ENCODE assay signal across 16 cellular contexts in genomic region chr20:62888406-62888805, GRCh38. TPM values are rescaled to one million over a fixed set of nuclear protein-coding genes. Genes with fewer than 3 reads are reported as not detected.
DNase-seq lines count a peak whose midpoint lies in the region; ATAC-seq and TF ChIP-seq lines count a peak whose summit lies in the region.
"Had no signal": no experiment of that assay in that cellular context is flagged by ENCODE, and none has a peak within 500 bp of the region (broad histone marks: within the 10 kb centered on the region; RNA-seq: fewer than 3 reads in every experiment).

No MANE protein-coding gene starts in this region.

- H3K9me3 ChIP-seq in adrenal gland (replicated peaks in 1 of 3) (no peaks in the 10 kb centered on the region), smooth muscle cell (replicated peaks; ENCODE audit: low read depth) (no peaks in the 10 kb centered on the region)

- no peak overlapping the region for H3K4me3 Mint-ChIP-seq in HFFc6
- H3K4me3 Mint-ChIP-seq: B cell; CD4-positive, alpha-beta T cell had no signal

- peaks cover 9% of the 10 kb centered on the region for H3F3A ChIP-seq in smooth muscle cell (ENCODE audit: low read depth)

- no peak overlapping the region for H2AFZ ChIP-seq in smooth muscle cell (ENCODE audit: low read depth)

- H3K27me3 ChIP-seq in adrenal gland (no peaks in the 10 kb centered on the region), smooth muscle cell (ENCODE audit: low read depth) (no peaks in the 10 kb centered on the region)

- H3K79me2 ChIP-seq in smooth muscle cell (ENCODE audit: low read depth): peaks cover 9% of the 10 kb centered on the region

- peaks cover 31% of the 10 kb centered on the region for H3K36me3 Mint-ChIP-seq in HFFc6 (ENCODE audit: low read depth)

- no peak overlapping the region for H3K4me3 ChIP-seq in adrenal gland
- no peak overlapping the region for H3K4me3 ChIP-seq in smooth muscle cell

- intact Hi-C loops in adrenal gland (cut with DNase I) (no loop called here), head of caudate nucleus (cut with DNase I) (no loop called here)

- H3K36me3 ChIP-seq in adrenal gland (replicated peaks in 1 of 2): peaks cover 0 to 69% of the 10 kb centered on the region in 2 donors
- H3K36me3 ChIP-seq in smooth muscle cell (ENCODE audit: low read depth): peaks cover 9% of the 10 kb centered on the region

- peaks cover 23% of the 10 kb centered on the region for H3K4me1 Mint-ChIP-seq in HFFc6 (ENCODE audit: low read depth)
- H3K4me1 Mint-ChIP-seq: B cell had no signal

- H3K9me3 Mint-ChIP-seq in HFFc6: no peaks in the 10 kb centered on the region
- H3K9me3 Mint-ChIP-seq: CD4-positive, alpha-beta T cell had no signal

- peak; percentile 3 for ATAC-seq in left lobe of liver
- ATAC-seq: HCT116 had no signal

- H3K4me1 ChIP-seq in adrenal gland (replicated peaks in 1 of 2) (peaks cover 10 to 14% of the 10 kb centered on the region in 2 donors), smooth muscle cell (ENCODE audit: low read depth) (no peaks in the 10 kb centered on the region)

- peaks cover 7% of the 10 kb centered on the region for H3K27me3 Mint-ChIP-seq in HFFc6 (ENCODE audit: insufficient read depth)
- H3K27me3 Mint-ChIP-seq: B cell; CD4-positive, alpha-beta T cell had no signal

- peaks cover 14% of the 10 kb centered on the region for H4K20me1 ChIP-seq in smooth muscle cell (ENCODE audit: low read depth)

- H3K4me2 ChIP-seq in smooth muscle cell: peak overlapping the region; percentile 60

- peak overlapping the region; percentile 50 for H3K27ac Mint-ChIP-seq in HFFc6
- H3K27ac Mint-ChIP-seq: B cell had no signal

- WGBS in adrenal gland, 4 donors: 80 to 88% (median 85%) methylated on average over 10 to 16 of the region's 16 CpGs
- WGBS in smooth muscle cell (ENCODE audit: low lambda C conversion rate): 98% methylated on average over 16 of the region's 16 CpGs

- peak overlapping the region in 3 of 5 donors; percentile 45 to 91 (median 80) for H3K27ac ChIP-seq in adrenal gland
- H3K27ac ChIP-seq in smooth muscle cell (ENCODE audit: low read depth): peak overlapping the region; percentile 81

- no peak for TF ChIP-seq POLR2A in adrenal gland (IDR thresholded peaks at IDR 0.05)

- H3K9ac ChIP-seq in smooth muscle cell (ENCODE audit: low read depth): no peak overlapping the region

- DNase-seq in HFFc6 (no peak), adrenal gland (no peak), left lobe of liver (ENCODE audit: low spot score) (no peak), smooth muscle cell (lab: John Stamatoyannopoulos, UW; ENCODE audit: unreplicated experiment) (no peak), NCI-H146 treated with DMSO at 0.1 percent for 48 hours (lab: John Stamatoyannopoulos, UW; ENCODE audit: unreplicated experiment) (no peak), head of caudate nucleus (no peak), COLO668 (lab: John Stamatoyannopoulos, UW; ENCODE audit: unreplicated experiment) (no peak)
- DNase-seq: Calu3; CD4-positive, alpha-beta T cell; DMS79 treated with DMSO at 0.1 percent for 48 hours; NCI-H1092; NCI-H2081 treated with DMSO at 0.1 percent for 48 hours; NCI-H226; NCI-H524 treated with DMSO at 0.1 percent for 48 hours had no signal

- no peak for TF ChIP-seq CTCF in HFFc6 (IDR thresholded peaks at IDR 0.05)
- TF ChIP-seq CTCF in adrenal gland (IDR thresholded peaks at IDR 0.05): no peak
- no peak for TF ChIP-seq CTCF in smooth muscle cell (IDR thresholded peaks at IDR 0.05; ENCODE audit: borderline replicate concordance, insufficient read depth, poor library complexity, severe bottlenecking)

RNA-seq across cellular contexts. Expression of gene TCFL5, which starts 26.8 kb away (rescaled TPM):
- 10 to 100 TPM; 19.9 to 25.2 (median 21.1) TPM for total RNA-seq in HFFc6 (2021; fragmentation: NEBNext Ultra II Directional; extraction: Animal tissue kit (Norgen Biotek cat#: 25700))
- total RNA-seq in adrenal gland (10 to 100 TPM in 1 of 8 donors, 1 to 10 TPM in 7; 4.6 to 12.0 (median 6.8) TPM), left lobe of liver (6.2 TPM), smooth muscle cell (9.1 and 9.5 TPM in 2 replicates)
- polyA plus RNA-seq in adrenal gland (1 to 10 TPM; 3.5 to 5.8 (median 3.9) TPM), smooth muscle cell (6.8 and 12.5 TPM in 2 replicates)

RNA-seq across cellular contexts. Expression of gene DIDO1, which starts 37.9 kb away (rescaled TPM):
- total RNA-seq in HFFc6 (2021; fragmentation: NEBNext Ultra II Directional; extraction: Animal tissue kit (Norgen Biotek cat#: 25700)): 10 to 100 TPM; 31.9 to 36.1 (median 34.8) TPM
- 10 to 100 TPM; 29.8 to 51.3 (median 46.5) TPM for total RNA-seq in adrenal gland
- 10 to 100 TPM; 19.0 to 27.9 (median 23.6) TPM for polyA plus RNA-seq in adrenal gland
- total RNA-seq in left lobe of liver: 22.8 TPM
- total RNA-seq in smooth muscle cell: 24.6 and 25.8 TPM in 2 replicates
- polyA plus RNA-seq in smooth muscle cell: 14.4 and 16.0 TPM in 2 replicates

RNA-seq across cellular contexts. Expression of gene GID8, which starts 49.5 kb away (rescaled TPM):
- 10 to 100 TPM; 19.1 to 26.9 (median 22.6) TPM for total RNA-seq in HFFc6 (2021; fragmentation: NEBNext Ultra II Directional; extraction: Animal tissue kit (Norgen Biotek cat#: 25700))
- total RNA-seq in adrenal gland (10 to 100 TPM; 17.8 to 38.5 (median 25.3) TPM), left lobe of liver (19.3 TPM), smooth muscle cell (23.5 and 34.8 TPM in 2 replicates)
- polyA plus RNA-seq in adrenal gland (10 to 100 TPM in 2 of 3 donors, 1 to 10 TPM in 1; 9.4 to 16.8 (median 10.1) TPM), smooth muscle cell (13.9 and 20.8 TPM in 2 replicates)
